Comparison of ENCODE assay signal across 1 cellular context in the genomic region with DNA sequence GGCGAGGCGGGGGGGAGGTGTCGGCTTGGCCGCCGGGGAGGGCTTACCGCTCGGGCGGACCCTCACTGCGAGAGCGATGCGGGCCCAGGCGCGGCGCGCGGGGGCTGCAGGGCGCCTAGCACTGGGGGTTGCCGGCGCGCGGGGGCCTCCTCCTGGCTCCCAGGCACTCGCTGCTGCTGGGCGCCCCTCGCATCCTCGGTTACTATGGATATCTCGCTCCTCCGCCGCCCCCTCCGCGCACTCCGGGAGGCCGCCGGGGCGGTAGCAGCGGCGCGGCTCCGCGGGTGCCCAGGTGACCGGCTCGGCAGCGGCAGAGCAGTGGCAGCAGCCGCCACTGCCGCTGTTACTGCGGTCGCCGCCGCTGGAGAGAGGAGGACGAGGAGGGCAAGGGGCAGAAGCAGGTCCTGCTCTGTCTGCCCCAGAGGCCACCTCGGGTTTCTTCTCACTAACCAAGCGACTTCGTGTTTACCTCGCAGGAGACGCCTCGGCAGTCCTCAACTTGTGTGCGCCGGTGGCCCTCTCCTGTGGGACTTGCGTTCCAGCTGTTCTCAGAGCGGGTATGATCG.
TF ChIP-seq lines count a peak whose summit lies in the region.

No MANE protein-coding gene starts in this region.

TF ChIP-seq in HepG2, 621 proteins besides CTCF, POLR2A, EP300 and RAD21 (continued from another document):
- TF ChIP-seq, protein P1, sequence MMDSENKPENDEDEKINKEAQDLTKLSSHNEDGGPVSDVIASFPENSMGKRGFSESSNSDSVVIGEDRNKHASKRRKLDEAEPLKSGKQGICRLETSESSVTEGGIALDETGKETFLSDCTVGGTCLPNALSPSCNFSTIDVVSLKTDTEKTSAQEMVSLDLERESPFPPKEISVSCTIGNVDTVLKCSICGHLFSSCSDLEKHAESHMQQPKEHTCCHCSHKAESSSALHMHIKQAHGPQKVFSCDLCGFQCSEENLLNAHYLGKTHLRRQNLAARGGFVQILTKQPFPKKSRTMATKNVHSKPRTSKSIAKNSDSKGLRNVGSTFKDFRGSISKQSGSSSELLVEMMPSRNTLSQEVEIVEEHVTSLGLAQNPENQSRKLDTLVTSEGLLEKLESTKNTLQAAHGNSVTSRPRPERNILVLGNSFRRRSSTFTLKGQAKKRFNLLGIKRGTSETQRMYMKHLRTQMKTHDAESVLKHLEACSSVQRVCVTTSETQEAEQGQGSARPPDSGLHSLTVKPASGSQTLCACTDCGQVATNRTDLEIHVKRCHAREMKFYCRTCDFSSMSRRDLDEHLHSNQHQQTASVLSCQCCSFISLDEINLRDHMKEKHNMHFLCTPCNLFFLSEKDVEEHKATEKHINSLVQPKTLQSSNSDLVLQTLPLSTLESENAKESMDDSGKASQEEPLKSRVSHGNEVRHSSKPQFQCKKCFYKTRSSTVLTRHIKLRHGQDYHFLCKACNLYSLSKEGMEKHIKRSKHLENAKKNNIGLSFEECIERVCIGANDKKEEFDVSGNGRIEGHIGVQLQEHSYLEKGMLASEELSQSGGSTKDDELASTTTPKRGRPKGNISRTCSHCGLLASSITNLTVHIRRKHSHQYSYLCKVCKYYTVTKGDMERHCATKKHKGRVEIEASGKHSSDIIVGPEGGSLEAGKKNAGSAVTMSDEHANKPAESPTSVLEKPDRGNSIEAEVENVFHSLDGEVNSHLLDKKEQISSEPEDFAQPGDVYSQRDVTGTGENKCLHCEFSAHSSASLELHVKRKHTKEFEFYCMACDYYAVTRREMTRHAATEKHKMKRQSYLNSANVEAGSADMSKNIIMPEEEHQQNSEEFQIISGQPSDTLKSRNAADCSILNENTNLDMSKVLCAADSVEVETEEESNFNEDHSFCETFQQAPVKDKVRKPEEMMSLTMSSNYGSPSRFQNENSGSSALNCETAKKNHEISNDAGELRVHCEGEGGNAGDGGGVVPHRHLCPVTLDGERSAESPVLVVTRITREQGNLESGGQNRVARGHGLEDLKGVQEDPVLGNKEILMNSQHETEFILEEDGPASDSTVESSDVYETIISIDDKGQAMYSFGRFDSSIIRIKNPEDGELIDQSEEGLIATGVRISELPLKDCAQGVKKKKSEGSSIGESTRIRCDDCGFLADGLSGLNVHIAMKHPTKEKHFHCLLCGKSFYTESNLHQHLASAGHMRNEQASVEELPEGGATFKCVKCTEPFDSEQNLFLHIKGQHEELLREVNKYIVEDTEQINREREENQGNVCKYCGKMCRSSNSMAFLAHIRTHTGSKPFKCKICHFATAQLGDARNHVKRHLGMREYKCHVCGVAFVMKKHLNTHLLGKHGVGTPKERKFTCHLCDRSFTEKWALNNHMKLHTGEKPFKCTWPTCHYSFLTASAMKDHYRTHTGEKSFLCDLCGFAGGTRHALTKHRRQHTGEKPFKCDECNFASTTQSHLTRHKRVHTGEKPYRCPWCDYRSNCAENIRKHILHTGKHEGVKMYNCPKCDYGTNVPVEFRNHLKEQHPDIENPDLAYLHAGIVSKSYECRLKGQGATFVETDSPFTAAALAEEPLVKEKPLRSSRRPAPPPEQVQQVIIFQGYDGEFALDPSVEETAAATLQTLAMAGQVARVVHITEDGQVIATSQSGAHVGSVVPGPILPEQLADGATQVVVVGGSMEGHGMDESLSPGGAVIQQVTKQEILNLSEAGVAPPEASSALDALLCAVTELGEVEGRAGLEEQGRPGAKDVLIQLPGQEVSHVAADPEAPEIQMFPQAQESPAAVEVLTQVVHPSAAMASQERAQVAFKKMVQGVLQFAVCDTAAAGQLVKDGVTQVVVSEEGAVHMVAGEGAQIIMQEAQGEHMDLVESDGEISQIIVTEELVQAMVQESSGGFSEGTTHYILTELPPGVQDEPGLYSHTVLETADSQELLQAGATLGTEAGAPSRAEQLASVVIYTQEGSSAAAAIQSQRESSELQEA (CRISPR knock-in tag; IDR thresholded peaks at IDR 0.05; ENCODE audit: not compliant biosample characterization), result no peak
- TF ChIP-seq ZFP41 (CRISPR knock-in tag; IDR thresholded peaks at IDR 0.05; ENCODE audit: borderline replicate concordance) (no peak), SRSF4 (IDR thresholded peaks at IDR 0.05; ENCODE audit: low read depth, low read length, poor library complexity, severe bottlenecking) (no peak), RBM39 (IDR thresholded peaks at IDR 0.05; ENCODE audit: low read depth, low read length, poor library complexity, severe bottlenecking) (no peak), ZFP90 (CRISPR knock-in tag; IDR thresholded peaks at IDR 0.05; ENCODE audit: borderline replicate concordance) (no peak), MAFF (IDR thresholded peaks at IDR 0.05; ENCODE audit: low read depth, low read length) (no peak), TOPORS (CRISPR knock-in tag; IDR thresholded peaks at IDR 0.05) (no peak), ZNF782 (CRISPR knock-in tag; IDR thresholded peaks at IDR 0.05; ENCODE audit: borderline replicate concordance) (no peak), ZNF382 (CRISPR knock-in tag; IDR thresholded peaks at IDR 0.05; ENCODE audit: borderline replicate concordance) (no peak), GATAD2A (CRISPR knock-in tag; IDR thresholded peaks at IDR 0.05) (no peak), ZNF207 (IDR thresholded peaks at IDR 0.05; ENCODE audit: borderline replicate concordance) (no peak), ZNF772 (CRISPR knock-in tag; IDR thresholded peaks at IDR 0.05) (no peak), KAT7 (CRISPR knock-in tag; IDR thresholded peaks at IDR 0.05; ENCODE audit: borderline replicate concordance) (no peak), TBX2 (CRISPR knock-in tag; IDR thresholded peaks at IDR 0.05; ENCODE audit: borderline replicate concordance) (no peak), FOXP1 (IDR thresholded peaks at IDR 0.05) (no peak), FOXP1 (CRISPR knock-in tag; IDR thresholded peaks at IDR 0.05) (no peak)
- TF ChIP-seq, protein P2, sequence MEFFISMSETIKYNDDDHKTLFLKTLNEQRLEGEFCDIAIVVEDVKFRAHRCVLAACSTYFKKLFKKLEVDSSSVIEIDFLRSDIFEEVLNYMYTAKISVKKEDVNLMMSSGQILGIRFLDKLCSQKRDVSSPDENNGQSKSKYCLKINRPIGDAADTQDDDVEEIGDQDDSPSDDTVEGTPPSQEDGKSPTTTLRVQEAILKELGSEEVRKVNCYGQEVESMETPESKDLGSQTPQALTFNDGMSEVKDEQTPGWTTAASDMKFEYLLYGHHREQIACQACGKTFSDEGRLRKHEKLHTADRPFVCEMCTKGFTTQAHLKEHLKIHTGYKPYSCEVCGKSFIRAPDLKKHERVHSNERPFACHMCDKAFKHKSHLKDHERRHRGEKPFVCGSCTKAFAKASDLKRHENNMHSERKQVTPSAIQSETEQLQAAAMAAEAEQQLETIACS (CRISPR knock-in tag; IDR thresholded peaks at IDR 0.05), result no peak
- TF ChIP-seq, protein P3, sequence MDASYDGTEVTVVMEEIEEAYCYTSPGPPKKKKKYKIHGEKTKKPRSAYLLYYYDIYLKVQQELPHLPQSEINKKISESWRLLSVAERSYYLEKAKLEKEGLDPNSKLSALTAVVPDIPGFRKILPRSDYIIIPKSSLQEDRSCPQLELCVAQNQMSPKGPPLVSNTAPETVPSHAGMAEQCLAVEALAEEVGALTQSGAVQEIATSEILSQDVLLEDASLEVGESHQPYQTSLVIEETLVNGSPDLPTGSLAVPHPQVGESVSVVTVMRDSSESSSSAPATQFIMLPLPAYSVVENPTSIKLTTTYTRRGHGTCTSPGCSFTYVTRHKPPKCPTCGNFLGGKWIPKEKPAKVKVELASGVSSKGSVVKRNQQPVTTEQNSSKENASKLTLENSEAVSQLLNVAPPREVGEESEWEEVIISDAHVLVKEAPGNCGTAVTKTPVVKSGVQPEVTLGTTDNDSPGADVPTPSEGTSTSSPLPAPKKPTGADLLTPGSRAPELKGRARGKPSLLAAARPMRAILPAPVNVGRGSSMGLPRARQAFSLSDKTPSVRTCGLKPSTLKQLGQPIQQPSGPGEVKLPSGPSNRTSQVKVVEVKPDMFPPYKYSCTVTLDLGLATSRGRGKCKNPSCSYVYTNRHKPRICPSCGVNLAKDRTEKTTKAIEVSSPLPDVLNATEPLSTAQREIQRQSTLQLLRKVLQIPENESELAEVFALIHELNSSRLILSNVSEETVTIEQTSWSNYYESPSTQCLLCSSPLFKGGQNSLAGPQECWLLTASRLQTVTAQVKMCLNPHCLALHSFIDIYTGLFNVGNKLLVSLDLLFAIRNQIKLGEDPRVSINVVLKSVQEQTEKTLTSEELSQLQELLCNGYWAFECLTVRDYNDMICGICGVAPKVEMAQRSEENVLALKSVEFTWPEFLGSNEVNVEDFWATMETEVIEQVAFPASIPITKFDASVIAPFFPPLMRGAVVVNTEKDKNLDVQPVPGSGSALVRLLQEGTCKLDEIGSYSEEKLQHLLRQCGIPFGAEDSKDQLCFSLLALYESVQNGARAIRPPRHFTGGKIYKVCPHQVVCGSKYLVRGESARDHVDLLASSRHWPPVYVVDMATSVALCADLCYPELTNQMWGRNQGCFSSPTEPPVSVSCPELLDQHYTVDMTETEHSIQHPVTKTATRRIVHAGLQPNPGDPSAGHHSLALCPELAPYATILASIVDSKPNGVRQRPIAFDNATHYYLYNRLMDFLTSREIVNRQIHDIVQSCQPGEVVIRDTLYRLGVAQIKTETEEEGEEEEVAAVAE (CRISPR knock-in tag; IDR thresholded peaks at IDR 0.05; ENCODE audit: borderline replicate concordance), result no peak
- TF ChIP-seq, protein P4, sequence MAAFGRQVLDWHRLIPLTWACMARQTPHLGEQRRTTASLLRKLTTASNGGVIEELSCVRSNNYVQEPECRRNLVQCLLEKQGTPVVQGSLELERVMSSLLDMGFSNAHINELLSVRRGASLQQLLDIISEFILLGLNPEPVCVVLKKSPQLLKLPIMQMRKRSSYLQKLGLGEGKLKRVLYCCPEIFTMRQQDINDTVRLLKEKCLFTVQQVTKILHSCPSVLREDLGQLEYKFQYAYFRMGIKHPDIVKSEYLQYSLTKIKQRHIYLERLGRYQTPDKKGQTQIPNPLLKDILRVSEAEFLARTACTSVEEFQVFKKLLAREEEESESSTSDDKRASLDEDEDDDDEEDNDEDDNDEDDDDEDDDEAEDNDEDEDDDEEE (CRISPR knock-in tag; IDR thresholded peaks at IDR 0.05), result no peak
TF ChIP-seq in HepG2: peak in this region for 0.
